Comparison of ENCODE assay signal across 8 cellular contexts in genomic region chr15:67914537-67915373, GRCh38.
DNase-seq lines count a peak whose midpoint lies in the region; ATAC-seq, FAIRE-seq and TF ChIP-seq lines count a peak whose summit lies in the region.

No MANE protein-coding gene starts in this region.

- peak; percentile 20 for FAIRE-seq in urothelium cell line (lab: Jason Lieb, UNC)

- H3K4me1 Mint-ChIP-seq in mesothelial cell of epicardium: peaks cover 53% of the 10 kb centered on the region

- peaks cover 13% of the 10 kb centered on the region for H3K9me3 Mint-ChIP-seq in mesothelial cell of epicardium

- H3K36me3 Mint-ChIP-seq in mesothelial cell of epicardium: no peaks in the 10 kb centered on the region

- H3K27me3 Mint-ChIP-seq in mesothelial cell of epicardium (ENCODE audit: low read depth): no peaks in the 10 kb centered on the region

- peak overlapping the region; percentile 98 for H3K27ac Mint-ChIP-seq in mesothelial cell of epicardium

- DNase-seq in NOMO-1 treated with DMSO at 0.1 percent for 48 hours (lab: John Stamatoyannopoulos, UW; ENCODE audit: unreplicated experiment): peak; percentile 15
- no peak for DNase-seq in NOMO-1 treated with dmso at 0.1 percent for 144 hours (lab: John Stamatoyannopoulos, UW; ENCODE audit: unreplicated experiment)
- peak; percentile 85 for DNase-seq in choroid plexus epithelial cell (ENCODE audit: low read depth)
- DNase-seq in mesothelial cell of epicardium (ENCODE audit: low spot score in 2 of 2, unreplicated experiment in 2 of 2): peak; percentile 36 to 66
- peak; percentile 33 for DNase-seq in urothelium cell line (ENCODE audit: low spot score)
- no peak for DNase-seq in NAMALWA (ENCODE audit: low spot score)
- DNase-seq in NCI-H187 (lab: John Stamatoyannopoulos, UW): no peak

- H3K4me3 Mint-ChIP-seq in mesothelial cell of epicardium: peak overlapping the region; percentile 46

- TF ChIP-seq CTCF in choroid plexus epithelial cell (conservative IDR thresholded peaks at IDR 0.05; ENCODE audit: low read depth, low read length) (no peak), mesothelial cell of epicardium (IDR thresholded peaks at IDR 0.05; ENCODE audit: unreplicated experiment) (no peak)

- no peak for ATAC-seq in HG02642 (IDR thresholded peaks at IDR 0.05; ENCODE audit: poor library complexity, unreplicated experiment)

- H3K4me3 ChIP-seq in choroid plexus epithelial cell (ENCODE audit: low read depth, low read length): no peak overlapping the region

Comparison
In these comparisons a context has a peak if more than half of its experiments do, and no peak if none do; other contexts are left out.
1. DNase-seq: peak in NOMO-1 treated with DMSO at 0.1 percent for 48 hours (single experiment), choroid plexus epithelial cell (single experiment), mesothelial cell of epicardium (2 of 2) and urothelium cell line (single experiment); none in NOMO-1 treated with dmso at 0.1 percent for 144 hours (single experiment), NAMALWA (single experiment) and NCI-H187 (0 of 2).